ENCODE assay signal across 8 cellular contexts in the genomic region with DNA sequence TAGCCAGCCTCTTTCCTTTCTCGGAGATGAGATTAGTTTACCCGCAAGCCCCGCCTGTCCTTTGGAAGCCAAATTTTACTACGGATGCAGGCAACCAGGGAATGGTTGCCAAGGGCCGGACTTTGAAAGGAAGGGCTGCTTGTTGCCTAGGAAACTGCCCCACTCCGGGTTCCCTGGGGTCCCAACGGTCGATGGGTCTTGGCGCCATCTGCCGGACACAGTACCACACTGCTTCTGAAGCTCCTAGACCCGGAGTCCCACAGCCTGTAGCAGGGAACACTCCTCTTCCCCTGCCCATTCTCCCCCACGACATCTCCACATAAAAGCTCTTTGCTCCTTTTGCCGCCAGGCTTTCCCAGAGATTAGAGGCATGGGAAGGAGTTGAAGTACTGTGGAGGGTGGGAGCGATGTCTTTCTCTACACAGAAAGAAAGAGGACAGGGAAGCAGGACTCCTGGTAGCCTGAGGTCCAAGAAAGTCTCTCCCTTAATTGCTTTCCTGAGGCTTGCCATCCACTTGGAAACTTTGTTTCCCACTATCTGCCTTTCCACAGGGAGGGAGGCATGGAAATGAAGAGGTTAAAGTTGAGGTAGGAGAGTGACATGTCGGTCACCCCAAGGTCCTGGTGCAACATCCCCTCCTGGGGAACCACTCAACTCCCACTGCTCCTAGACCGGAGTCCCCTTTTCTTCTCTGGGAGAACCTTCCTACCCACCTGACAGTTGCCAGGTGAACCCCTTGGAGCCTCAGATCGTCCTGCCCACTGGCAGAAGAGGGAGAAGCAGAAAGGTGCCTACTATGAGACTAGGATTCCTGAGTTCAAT. TPM values are rescaled to one million over a fixed set of nuclear protein-coding genes. Genes with fewer than 3 reads are reported as not detected.
A peak's percentile ranks its signal among the peaks of the same experiment; 100 is the strongest.
DNase-seq lines count a peak whose midpoint lies in the region; FAIRE-seq and TF ChIP-seq lines count a peak whose summit lies in the region.

No MANE protein-coding gene starts in this region.

- H3K9me3 ChIP-seq in BLaER1 treated with 17β-estradiol and CSF1 and Interleukin-3, amounts not matched to agents 10 nM and 100 nM (replicated peaks in 1 of 11): no peaks in the 10 kb centered on the region
- H3K9me3 ChIP-seq in Peyer's patch (no peaks in the 10 kb centered on the region), tibial artery (no peaks in the 10 kb centered on the region)

- TF ChIP-seq CTCF in Peyer's patch (IDR thresholded peaks at IDR 0.05): peak; percentile 41 to 82 (median 63)
- TF ChIP-seq CTCF in fibroblast of villous mesenchyme (IDR thresholded peaks at IDR 0.05; ENCODE audit: insufficient read depth, low read depth, low read length): peak; percentile 87
- peak; percentile 78 to 80 for TF ChIP-seq CTCF in tibial artery (IDR thresholded peaks at IDR 0.05)

- FAIRE-seq in GM19239 (lab: Jason Lieb, UNC): peak; percentile 48

- H3K27me3 ChIP-seq in BLaER1 treated with 17β-estradiol and CSF1 and Interleukin-3, amounts not matched to agents 10 nM and 100 nM: no peaks in the 10 kb centered on the region
- H3K27me3 ChIP-seq in Peyer's patch (no peaks in the 10 kb centered on the region), tibial artery (peaks cover 0 to 9% of the 10 kb centered on the region in 2 donors)

- DNase-seq in GM19239 (ENCODE audit: insufficient read length, low spot score) (peak; percentile 95), HUDEP-2 (lab: John Stamatoyannopoulos, UW; ENCODE audit: unreplicated experiment in 76 of 76) (peak in 48 of 76 experiments; percentile 3 to 69 (median 32)), Peyer's patch (peak; percentile 50 to 82 (median 76)), fibroblast of villous mesenchyme (ENCODE audit: low read depth) (peak; percentile 65), occipital lobe (lab: John Stamatoyannopoulos, UW) (peak; percentile 65), tibial artery (peak; percentile 63 to 83)
- DNase-seq in activated T-helper 1 cell treated with anti-CD3 and anti-CD28 coated beads, Interleukin-2, amount 50 U/mL, for 16 hours (ENCODE audit: low read depth in 1 of 2, low spot score in 1 of 2): peak; percentile 43 to 44

- H3K4me3 ChIP-seq in BLaER1 treated with 17β-estradiol and CSF1 and Interleukin-3, amounts not matched to agents 10 nM and 100 nM: no peak overlapping the region
- H3K4me3 ChIP-seq in Peyer's patch (no peak overlapping the region), fibroblast of villous mesenchyme (ENCODE audit: low read depth, low read length) (no peak overlapping the region), tibial artery (no peak overlapping the region)

- peak overlapping the region in 3 of 11 experiments; percentile 16 to 42 (median 30); a peak in 2 of 22 replicates for H3K9ac ChIP-seq in BLaER1 treated with 17β-estradiol and CSF1 and Interleukin-3, amounts not matched to agents 10 nM and 100 nM

- H3K4me1 ChIP-seq in BLaER1 treated with 17β-estradiol and CSF1 and Interleukin-3, amounts not matched to agents 10 nM and 100 nM: peaks cover 14 to 62% (median 46%) of the 10 kb centered on the region in 10 experiments; a peak in 19 of 20 replicates
- H3K4me1 ChIP-seq in Peyer's patch (no peaks in the 10 kb centered on the region), tibial artery (peaks cover 0 to 7% (median 2%) of the 10 kb centered on the region in 4 donors)

- H3K4me2 ChIP-seq in BLaER1 treated with 17β-estradiol and CSF1 and Interleukin-3, amounts not matched to agents 10 nM and 100 nM: peak overlapping the region in 8 of 11 experiments; percentile 1 to 37 (median 22); a peak in 9 of 22 replicates

- H4K20me1 ChIP-seq in BLaER1 treated with 17β-estradiol and CSF1 and Interleukin-3, amounts not matched to agents 10 nM and 100 nM: peaks cover 0 to 46% (median 21%) of the 10 kb centered on the region in 11 experiments; a peak in 15 of 22 replicates

- peaks cover 14 to 19% (median 18%) of the 10 kb centered on the region in 11 experiments for H3K36me3 ChIP-seq in BLaER1 treated with 17β-estradiol and CSF1 and Interleukin-3, amounts not matched to agents 10 nM and 100 nM
- H3K36me3 ChIP-seq in Peyer's patch: peaks cover 0 to 7% (median 0%) of the 10 kb centered on the region in 3 donors
- H3K36me3 ChIP-seq in tibial artery: peaks cover 0 to 16% (median 5%) of the 10 kb centered on the region in 3 donors

- no peak for TF ChIP-seq POLR2A in Peyer's patch (IDR thresholded peaks at IDR 0.05)

- no peak overlapping the region for H3K27ac ChIP-seq in BLaER1 treated with 17β-estradiol and CSF1 and Interleukin-3, amounts not matched to agents 10 nM and 100 nM
- H3K27ac ChIP-seq in Peyer's patch: no peak overlapping the region
- no peak overlapping the region for H3K27ac ChIP-seq in tibial artery

- intact Hi-C loops in tibial artery (cut with DNase I; ENCODE audit: low total_unique reads): loop anchor here (2.0 kb wide), 1 partner anchor 39 kb away; no protein-coding TSS in a partner anchor

RNA-seq across cellular contexts. Expression of gene IMPDH1, which starts 21.9 kb away (rescaled TPM):
- total RNA-seq in Peyer's patch (10 to 100 TPM in 3 of 4 donors, 1 to 10 TPM in 1; 7.9 to 45.4 (median 14.8) TPM), fibroblast of villous mesenchyme (54.0 and 60.9 TPM in 2 replicates), occipital lobe (27.0 TPM)

RNA-seq across cellular contexts. Expression of gene PRRT4, which starts 26.4 kb away (rescaled TPM):
- under 1 TPM in 1 of 4 donors, not detected in 3; 0.66 TPM for total RNA-seq in Peyer's patch
- not detected in 2 replicates for total RNA-seq in fibroblast of villous mesenchyme
- 2.7 TPM for total RNA-seq in occipital lobe

RNA-seq across cellular contexts. Expression of gene RBM28, which starts 44.2 kb away (rescaled TPM):
- total RNA-seq in Peyer's patch: 100 to 1,000 TPM in 1 of 4 donors, 10 to 100 TPM in 3; 19.1 to 142 (median 24.2) TPM
- 7.3 and 11.9 TPM in 2 replicates for total RNA-seq in fibroblast of villous mesenchyme
- 12.5 TPM for total RNA-seq in occipital lobe

Comparison
In these comparisons a context has a peak if more than half of its experiments do, and no peak if none do; other contexts are left out.
1. DNase-seq: peak in every context shown above with its lines; median percentile 95 in GM19239; 76 in Peyer's patch; 73 in tibial artery; 65 in fibroblast of villous mesenchyme; 65 in occipital lobe; 44 in activated T-helper 1 cell treated with anti-CD3 and anti-CD28 coated beads, Interleukin-2, amount 50 U/mL, for 16 hours; 32 in HUDEP-2.